In the genomic region with DNA sequence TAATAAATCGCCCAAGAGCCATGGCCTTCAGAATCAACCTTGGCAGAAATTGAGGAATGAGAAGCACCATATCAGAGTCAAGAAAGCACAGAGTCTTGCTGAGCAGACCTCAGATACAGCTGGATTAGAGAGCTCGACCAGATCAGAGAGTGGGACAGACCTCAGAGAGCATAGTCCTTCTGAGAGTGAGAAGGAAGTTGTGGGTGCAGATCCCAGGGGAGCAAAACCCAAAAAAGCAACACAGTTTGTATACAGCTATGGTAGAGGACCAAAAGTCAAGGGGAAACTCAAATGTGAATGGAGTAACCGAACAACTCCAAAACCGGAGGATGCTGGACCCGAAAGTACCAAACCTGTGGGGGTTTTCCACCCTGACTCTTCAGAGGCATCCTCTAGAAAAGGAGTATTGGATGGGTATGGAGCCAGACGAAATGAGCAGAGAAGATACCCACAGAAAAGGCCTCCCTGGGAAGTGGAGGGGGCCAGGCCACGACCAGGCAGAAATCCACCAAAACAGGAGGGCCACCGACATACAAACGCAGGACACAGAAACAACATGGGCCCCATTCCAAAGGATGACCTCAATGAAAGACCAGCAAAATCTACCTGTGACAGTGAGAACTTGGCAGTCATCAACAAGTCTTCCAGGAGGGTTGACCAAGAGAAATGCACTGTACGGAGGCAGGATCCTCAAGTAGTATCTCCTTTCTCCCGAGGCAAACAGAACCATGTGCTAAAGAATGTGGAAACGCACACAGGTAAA, we compare ENCODE assay signal across 1 cellular context.
TF ChIP-seq lines count a peak whose summit lies in the region.

No MANE protein-coding gene starts in this region.

TF ChIP-seq in HepG2, 621 proteins besides CTCF, POLR2A, EP300 and RAD21:
- TF ChIP-seq ADNP (CRISPR knock-in tag; IDR thresholded peaks at IDR 0.05) (no peak), ZNF329 (CRISPR knock-in tag; IDR thresholded peaks at IDR 0.05; ENCODE audit: low read depth) (no peak), TEAD3 (CRISPR knock-in tag; optimal IDR thresholded peaks at IDR 0.05; ENCODE audit: borderline replicate concordance) (peak; percentile 8), ZNF772 (CRISPR knock-in tag; IDR thresholded peaks at IDR 0.05) (no peak), ZNF143 (CRISPR knock-in tag; IDR thresholded peaks at IDR 0.05) (no peak), GATAD2A (CRISPR knock-in tag; IDR thresholded peaks at IDR 0.05) (no peak), NR2C2 (CRISPR knock-in tag; IDR thresholded peaks at IDR 0.05; ENCODE audit: borderline replicate concordance) (no peak), MXI1 (IDR thresholded peaks at IDR 0.05; ENCODE audit: borderline replicate concordance, low read depth, low read length) (no peak), HOXD1 (CRISPR knock-in tag; IDR thresholded peaks at IDR 0.05) (no peak), PAX8 (CRISPR knock-in tag; IDR thresholded peaks at IDR 0.05; ENCODE audit: borderline replicate concordance) (no peak), ZNF484 (CRISPR knock-in tag; IDR thresholded peaks at IDR 0.05; ENCODE audit: borderline replicate concordance, low read depth) (no peak), RBM22 (optimal IDR thresholded peaks at IDR 0.05; ENCODE audit: low read length) (peak; percentile 26), KLF9 (CRISPR knock-in tag; IDR thresholded peaks at IDR 0.05; ENCODE audit: low read depth) (no peak)
- TF ChIP-seq, protein P1, sequence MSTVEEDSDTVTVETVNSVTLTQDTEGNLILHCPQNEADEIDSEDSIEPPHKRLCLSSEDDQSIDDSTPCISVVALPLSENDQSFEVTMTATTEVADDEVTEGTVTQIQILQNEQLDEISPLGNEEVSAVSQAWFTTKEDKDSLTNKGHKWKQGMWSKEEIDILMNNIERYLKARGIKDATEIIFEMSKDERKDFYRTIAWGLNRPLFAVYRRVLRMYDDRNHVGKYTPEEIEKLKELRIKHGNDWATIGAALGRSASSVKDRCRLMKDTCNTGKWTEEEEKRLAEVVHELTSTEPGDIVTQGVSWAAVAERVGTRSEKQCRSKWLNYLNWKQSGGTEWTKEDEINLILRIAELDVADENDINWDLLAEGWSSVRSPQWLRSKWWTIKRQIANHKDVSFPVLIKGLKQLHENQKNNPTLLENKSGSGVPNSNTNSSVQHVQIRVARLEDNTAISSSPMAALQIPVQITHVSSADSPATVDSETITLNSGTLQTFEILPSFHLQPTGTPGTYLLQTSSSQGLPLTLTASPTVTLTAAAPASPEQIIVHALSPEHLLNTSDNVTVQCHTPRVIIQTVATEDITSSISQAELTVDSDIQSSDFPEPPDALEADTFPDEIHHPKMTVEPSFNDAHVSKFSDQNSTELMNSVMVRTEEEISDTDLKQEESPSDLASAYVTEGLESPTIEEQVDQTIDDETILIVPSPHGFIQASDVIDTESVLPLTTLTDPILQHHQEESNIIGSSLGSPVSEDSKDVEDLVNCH (CRISPR knock-in tag; IDR thresholded peaks at IDR 0.05): no peak
- TF ChIP-seq, protein P2, sequence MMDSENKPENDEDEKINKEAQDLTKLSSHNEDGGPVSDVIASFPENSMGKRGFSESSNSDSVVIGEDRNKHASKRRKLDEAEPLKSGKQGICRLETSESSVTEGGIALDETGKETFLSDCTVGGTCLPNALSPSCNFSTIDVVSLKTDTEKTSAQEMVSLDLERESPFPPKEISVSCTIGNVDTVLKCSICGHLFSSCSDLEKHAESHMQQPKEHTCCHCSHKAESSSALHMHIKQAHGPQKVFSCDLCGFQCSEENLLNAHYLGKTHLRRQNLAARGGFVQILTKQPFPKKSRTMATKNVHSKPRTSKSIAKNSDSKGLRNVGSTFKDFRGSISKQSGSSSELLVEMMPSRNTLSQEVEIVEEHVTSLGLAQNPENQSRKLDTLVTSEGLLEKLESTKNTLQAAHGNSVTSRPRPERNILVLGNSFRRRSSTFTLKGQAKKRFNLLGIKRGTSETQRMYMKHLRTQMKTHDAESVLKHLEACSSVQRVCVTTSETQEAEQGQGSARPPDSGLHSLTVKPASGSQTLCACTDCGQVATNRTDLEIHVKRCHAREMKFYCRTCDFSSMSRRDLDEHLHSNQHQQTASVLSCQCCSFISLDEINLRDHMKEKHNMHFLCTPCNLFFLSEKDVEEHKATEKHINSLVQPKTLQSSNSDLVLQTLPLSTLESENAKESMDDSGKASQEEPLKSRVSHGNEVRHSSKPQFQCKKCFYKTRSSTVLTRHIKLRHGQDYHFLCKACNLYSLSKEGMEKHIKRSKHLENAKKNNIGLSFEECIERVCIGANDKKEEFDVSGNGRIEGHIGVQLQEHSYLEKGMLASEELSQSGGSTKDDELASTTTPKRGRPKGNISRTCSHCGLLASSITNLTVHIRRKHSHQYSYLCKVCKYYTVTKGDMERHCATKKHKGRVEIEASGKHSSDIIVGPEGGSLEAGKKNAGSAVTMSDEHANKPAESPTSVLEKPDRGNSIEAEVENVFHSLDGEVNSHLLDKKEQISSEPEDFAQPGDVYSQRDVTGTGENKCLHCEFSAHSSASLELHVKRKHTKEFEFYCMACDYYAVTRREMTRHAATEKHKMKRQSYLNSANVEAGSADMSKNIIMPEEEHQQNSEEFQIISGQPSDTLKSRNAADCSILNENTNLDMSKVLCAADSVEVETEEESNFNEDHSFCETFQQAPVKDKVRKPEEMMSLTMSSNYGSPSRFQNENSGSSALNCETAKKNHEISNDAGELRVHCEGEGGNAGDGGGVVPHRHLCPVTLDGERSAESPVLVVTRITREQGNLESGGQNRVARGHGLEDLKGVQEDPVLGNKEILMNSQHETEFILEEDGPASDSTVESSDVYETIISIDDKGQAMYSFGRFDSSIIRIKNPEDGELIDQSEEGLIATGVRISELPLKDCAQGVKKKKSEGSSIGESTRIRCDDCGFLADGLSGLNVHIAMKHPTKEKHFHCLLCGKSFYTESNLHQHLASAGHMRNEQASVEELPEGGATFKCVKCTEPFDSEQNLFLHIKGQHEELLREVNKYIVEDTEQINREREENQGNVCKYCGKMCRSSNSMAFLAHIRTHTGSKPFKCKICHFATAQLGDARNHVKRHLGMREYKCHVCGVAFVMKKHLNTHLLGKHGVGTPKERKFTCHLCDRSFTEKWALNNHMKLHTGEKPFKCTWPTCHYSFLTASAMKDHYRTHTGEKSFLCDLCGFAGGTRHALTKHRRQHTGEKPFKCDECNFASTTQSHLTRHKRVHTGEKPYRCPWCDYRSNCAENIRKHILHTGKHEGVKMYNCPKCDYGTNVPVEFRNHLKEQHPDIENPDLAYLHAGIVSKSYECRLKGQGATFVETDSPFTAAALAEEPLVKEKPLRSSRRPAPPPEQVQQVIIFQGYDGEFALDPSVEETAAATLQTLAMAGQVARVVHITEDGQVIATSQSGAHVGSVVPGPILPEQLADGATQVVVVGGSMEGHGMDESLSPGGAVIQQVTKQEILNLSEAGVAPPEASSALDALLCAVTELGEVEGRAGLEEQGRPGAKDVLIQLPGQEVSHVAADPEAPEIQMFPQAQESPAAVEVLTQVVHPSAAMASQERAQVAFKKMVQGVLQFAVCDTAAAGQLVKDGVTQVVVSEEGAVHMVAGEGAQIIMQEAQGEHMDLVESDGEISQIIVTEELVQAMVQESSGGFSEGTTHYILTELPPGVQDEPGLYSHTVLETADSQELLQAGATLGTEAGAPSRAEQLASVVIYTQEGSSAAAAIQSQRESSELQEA (CRISPR knock-in tag; IDR thresholded peaks at IDR 0.05; ENCODE audit: not compliant biosample characterization): no peak
